21 cellular contexts compared by ENCODE assay signal in the genomic region with DNA sequence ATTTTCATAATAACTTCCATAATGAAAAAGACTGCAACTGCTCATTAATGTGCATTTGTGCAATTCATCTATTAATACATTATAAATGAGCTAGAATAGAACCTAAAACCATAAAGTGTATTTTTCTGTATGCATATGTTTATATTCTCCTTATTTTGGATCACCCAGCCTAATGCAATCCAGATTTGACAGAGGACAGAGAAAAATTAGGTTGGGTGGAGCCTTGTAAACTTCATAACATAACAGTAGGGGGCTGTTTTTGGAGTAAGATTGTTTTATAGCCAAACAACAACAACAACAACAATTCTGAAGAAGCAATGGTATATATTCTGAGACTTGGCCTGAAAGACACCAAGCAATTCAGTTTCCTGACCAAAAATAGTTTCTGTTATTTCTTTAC.
"Had no signal": no experiment of that assay in that cellular context is flagged by ENCODE, and none has a peak within 500 bp of the region (broad histone marks: within the 10 kb centered on the region; RNA-seq: fewer than 3 reads in every experiment).

No MANE protein-coding gene starts in this region.

- H3K4me3 ChIP-seq: dorsolateral prefrontal cortex, gastrocnemius medialis, lower lobe of right lung, ovary, right lobe of liver, thoracic aorta, tibial nerve, upper lobe of left lung had no signal

- H3K9me3 ChIP-seq: gastrocnemius medialis, ovary, right lobe of liver, thoracic aorta had no signal

- H3K4me1 ChIP-seq: gastrocnemius medialis, lower lobe of right lung, right lobe of liver, tibial nerve, upper lobe of left lung had no signal

- H3K27ac ChIP-seq: dorsolateral prefrontal cortex, epithelial cell of prostate, gastrocnemius medialis, lower lobe of right lung, ovary, right lobe of liver, thoracic aorta, tibial nerve, upper lobe of left lung had no signal

- H3K36me3 ChIP-seq: gastrocnemius medialis, lower lobe of right lung, ovary, right lobe of liver, thoracic aorta, tibial nerve, upper lobe of left lung had no signal

- DNase-seq: cortex of kidney; dorsolateral prefrontal cortex; effector CD4-positive, alpha-beta T cell; gastrocnemius medialis; head of caudate nucleus; left ventricle myocardium superior; lower lobe of right lung; naive thymus-derived CD8-positive, alpha-beta T cell; nephron progenitor cell; nucleus accumbens; ovary; posterior cingulate gyrus; right lobe of liver; small intestine; stimulated activated CD4-positive, alpha-beta T cell treated with anti-CD3 and anti-CD28 coated beads, Interleukin-15, amount 100 ng/mL, for 24 hours; stimulated activated CD4-positive, alpha-beta T cell treated with anti-CD3 and anti-CD28 coated beads, Interleukin-2, amount 100 ng/mL, for 48 hours; stimulated activated naive B cell treated with anti-CD40 and anti-IgM and Interleukin-4, amounts not matched to agents 10 μg/mL and 1 μg/mL and 100 μg/mL, for 72 hours; upper lobe of left lung had no signal

- H3K27me3 ChIP-seq: dorsolateral prefrontal cortex, gastrocnemius medialis, ovary, right lobe of liver, tibial nerve, upper lobe of left lung had no signal
